ENCODE assay signal across 1 cellular context in genomic region chr5:77030097-77031071, GRCh38.
A peak's percentile ranks its signal among the peaks of the same experiment; 100 is the strongest.
TF ChIP-seq lines count a peak whose summit lies in the region.

TSS of gene AGGF1 (plus strand) at chr5:77030404. CDS start at chr5:77030767, 363 bp downstream.

TF ChIP-seq in HepG2, 621 proteins besides CTCF, POLR2A, EP300 and RAD21 (continued from another document and continues in another):
- TF ChIP-seq ISL2 (CRISPR knock-in tag; IDR thresholded peaks at IDR 0.05) (0 out of 2 replicates have a peak, but pooled peaks have one; percentile 40), SETDB1 (CRISPR knock-in tag; IDR thresholded peaks at IDR 0.05; ENCODE audit: borderline replicate concordance) (peak; percentile 59; the same call in 1 of the 2 replicates), ZNF276 (CRISPR knock-in tag; IDR thresholded peaks at IDR 0.05; ENCODE audit: low read depth) (peak; percentile 89; the same call in 1 of the 2 replicates), JUN (CRISPR knock-in tag; IDR thresholded peaks at IDR 0.05) (peak; percentile 56; the same call in 1 of the 2 replicates), ZNF570 (CRISPR knock-in tag; IDR thresholded peaks at IDR 0.05; ENCODE audit: borderline replicate concordance) (0 out of 2 replicates have a peak, but pooled peaks have one; percentile 81), NCOA2 (CRISPR knock-in tag; IDR thresholded peaks at IDR 0.05) (peak; percentile 42; the same call in 1 of the 2 replicates), IRF9 (CRISPR knock-in tag; IDR thresholded peaks at IDR 0.05; ENCODE audit: borderline replicate concordance) (peak; percentile 53; the same call in 1 of the 2 replicates), ZNF572 (CRISPR knock-in tag; IDR thresholded peaks at IDR 0.05) (peak; percentile 90; the same call in 1 of the 2 replicates), ZNF644 (CRISPR knock-in tag; IDR thresholded peaks at IDR 0.05; ENCODE audit: low read depth) (no peak), NR2F2 (IDR thresholded peaks at IDR 0.05; ENCODE audit: borderline replicate concordance, low read depth) (no peak; the same call in 1 of the 2 replicates), NR2F1 (CRISPR knock-in tag; IDR thresholded peaks at IDR 0.05) (no peak), ZNF260 (CRISPR knock-in tag; IDR thresholded peaks at IDR 0.05; ENCODE audit: borderline replicate concordance, low read depth) (no peak), ATF6 (CRISPR knock-in tag; conservative IDR thresholded peaks at IDR 0.05) (no peak), ZNF850 (CRISPR knock-in tag; conservative IDR thresholded peaks at IDR 0.05) (no peak), ZNF350 (CRISPR knock-in tag; IDR thresholded peaks at IDR 0.05; ENCODE audit: borderline replicate concordance, low read depth) (peak; percentile 84), KLF12 (CRISPR knock-in tag; IDR thresholded peaks at IDR 0.05; ENCODE audit: borderline replicate concordance) (peak; percentile 88), DBP (CRISPR knock-in tag; IDR thresholded peaks at IDR 0.05; ENCODE audit: not compliant biosample characterization) (peak; percentile 35), THRA (CRISPR knock-in tag; IDR thresholded peaks at IDR 0.05; ENCODE audit: borderline replicate concordance) (peak; percentile 70; the same call in 1 of the 2 replicates), HIVEP1 (CRISPR knock-in tag; IDR thresholded peaks at IDR 0.05) (no peak), PREB (CRISPR knock-in tag; IDR thresholded peaks at IDR 0.05) (no peak), ZNF503 (CRISPR knock-in tag; IDR thresholded peaks at IDR 0.05) (0 out of 2 replicates have a peak, but pooled peaks have one; percentile 52), GPBP1L1 (CRISPR knock-in tag; IDR thresholded peaks at IDR 0.05) (no peak), CENPT (CRISPR knock-in tag; IDR thresholded peaks at IDR 0.05; ENCODE audit: low read depth) (no peak), ZNF331 (CRISPR knock-in tag; IDR thresholded peaks at IDR 0.05) (peak; percentile 73; the same call in 1 of the 2 replicates), ZBTB7B (CRISPR knock-in tag; IDR thresholded peaks at IDR 0.05) (no peak; the same call in 1 of the 2 replicates), XRCC5 (optimal IDR thresholded peaks at IDR 0.05; ENCODE audit: low read length) (peak; percentile 63), ZNF75D (CRISPR knock-in tag; IDR thresholded peaks at IDR 0.05; ENCODE audit: borderline replicate concordance) (no peak), ZNF354B (CRISPR knock-in tag; IDR thresholded peaks at IDR 0.05) (peak; percentile 71; the same call in 1 of the 2 replicates), HNRNPK (IDR thresholded peaks at IDR 0.05; ENCODE audit: low read depth, low read length, poor library complexity, severe bottlenecking) (no peak), ARNT (IDR thresholded peaks at IDR 0.05) (no peak), TSC22D2 (CRISPR knock-in tag; IDR thresholded peaks at IDR 0.05; ENCODE audit: borderline replicate concordance) (no peak), SRY (CRISPR knock-in tag; IDR thresholded peaks at IDR 0.05) (peak; percentile 81), MAZ (IDR thresholded peaks at IDR 0.05; ENCODE audit: borderline replicate concordance, low read depth, low read length) (no peak), MAZ (CRISPR knock-in tag; IDR thresholded peaks at IDR 0.05; ENCODE audit: low read depth) (no peak; the same call in 1 of the 2 replicates), PHF5A (CRISPR knock-in tag; IDR thresholded peaks at IDR 0.05; ENCODE audit: low read depth, unreplicated experiment) (peak; percentile 61), BCL6 (CRISPR knock-in tag; IDR thresholded peaks at IDR 0.05) (peak; percentile 39; the same call in 1 of the 2 replicates), ZBTB21 (CRISPR knock-in tag; IDR thresholded peaks at IDR 0.05) (peak; percentile 15; the same call in 1 of the 2 replicates), TOPORS (CRISPR knock-in tag; IDR thresholded peaks at IDR 0.05) (peak; percentile 89), ZNF891 (CRISPR knock-in tag; IDR thresholded peaks at IDR 0.05) (peak; percentile 84; the same call in 1 of the 2 replicates), ZMYM4 (CRISPR knock-in tag; IDR thresholded peaks at IDR 0.05) (peak; percentile 95), SRSF9 (IDR thresholded peaks at IDR 0.05; ENCODE audit: borderline replicate concordance, insufficient read depth, low read depth, low read length, poor library complexity, severe bottlenecking) (no peak), ZNF510 (CRISPR knock-in tag; IDR thresholded peaks at IDR 0.05; ENCODE audit: low read depth) (0 out of 2 replicates have a peak, but pooled peaks have one; percentile 29), TFAP4 (IDR thresholded peaks at IDR 0.05; ENCODE audit: borderline replicate concordance, low read depth) (no peak), NKX3-1 (CRISPR knock-in tag; IDR thresholded peaks at IDR 0.05) (peak; percentile 83), SKI (IDR thresholded peaks at IDR 0.05; ENCODE audit: partially characterized antibody) (peak; percentile 52), ZNF609 (CRISPR knock-in tag; IDR thresholded peaks at IDR 0.05; ENCODE audit: borderline replicate concordance) (peak; percentile 69), RBM39 (IDR thresholded peaks at IDR 0.05; ENCODE audit: low read depth, low read length, poor library complexity, severe bottlenecking) (peak; percentile 45), RARG (CRISPR knock-in tag; IDR thresholded peaks at IDR 0.05; ENCODE audit: low read depth) (0 out of 2 replicates have a peak, but pooled peaks have one; percentile 35)
